ENCODE assay signal across 9 cellular contexts in the genomic region with DNA sequence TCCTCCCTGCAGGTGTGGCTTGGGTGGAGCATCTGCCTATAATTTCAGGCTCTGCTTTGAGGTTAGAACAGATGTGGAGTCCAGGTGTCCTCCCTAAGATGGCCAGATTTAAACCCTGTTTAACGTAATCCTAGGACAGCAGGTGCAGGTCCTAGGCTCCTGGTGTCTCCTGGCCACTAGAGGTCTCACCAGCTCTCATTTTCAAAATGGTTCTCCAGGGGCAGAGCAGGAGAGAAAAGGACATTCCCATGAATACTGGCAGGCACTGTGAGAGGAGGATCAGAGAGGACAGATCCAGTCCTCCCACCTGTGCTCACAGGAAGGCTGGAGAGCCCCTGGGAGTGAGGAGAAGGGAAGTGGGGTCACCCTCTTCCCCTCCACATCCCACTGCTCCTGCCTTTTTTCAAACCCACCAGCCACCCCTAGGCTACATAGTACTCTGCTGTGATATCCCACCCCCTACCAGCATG.
DNase-seq lines count a peak whose midpoint lies in the region; TF ChIP-seq lines count a peak whose summit lies in the region.
"Had no signal": no experiment of that assay in that cellular context is flagged by ENCODE, and none has a peak within 500 bp of the region (broad histone marks: within the 10 kb centered on the region; RNA-seq: fewer than 3 reads in every experiment).

No MANE protein-coding gene starts in this region.

- H3K27ac Mint-ChIP-seq in activated CD4-positive, alpha-beta T cell treated with anti-CD3 and anti-CD28 coated beads, Interleukin-2, amount 10 ng/mL, durations not matched to agents 24 days and 14 days = no peak overlapping the region
- H3K27ac Mint-ChIP-seq: CD4-positive, CD25-positive, alpha-beta regulatory T cell had no signal

- peak; percentile 68 for DNase-seq in activated CD4-positive, alpha-beta T cell treated with anti-CD3 and anti-CD28 coated beads, Interleukin-2, amount 10 ng/mL, durations not matched to agents 24 days and 14 days
- no peak for DNase-seq in activated CD4-positive, alpha-beta T cell treated with anti-CD3 and anti-CD28 coated beads for 4 hours
- peak; percentile 75 to 91 (median 77) for DNase-seq in NCI-H1417 (lab: John Stamatoyannopoulos, UW)
- DNase-seq in SKM-1 (lab: John Stamatoyannopoulos, UW; ENCODE audit: unreplicated experiment) = peak; percentile 22
- peak; percentile 73 for DNase-seq in fibroblast of pulmonary artery (ENCODE audit: low read depth)
- peak; percentile 61 to 76 (median 65) for DNase-seq in ovary
- no peak for DNase-seq in stimulated activated CD4-positive, alpha-beta T cell treated with anti-CD3 and anti-CD28 coated beads, Interleukin-2, amount 100 ng/mL, for 48 hours
- DNase-seq in GF-D8 (lab: John Stamatoyannopoulos, UW) = no peak
- DNase-seq: CD4-positive, CD25-positive, alpha-beta regulatory T cell had no signal

- 0 to 21% (median 14%) methylated on average over 1 of the region's 1 CpG for whole genome bisulfite sequencing in ovary, 3 donors

- TF ChIP-seq CTCF in fibroblast of pulmonary artery (IDR thresholded peaks at IDR 0.05; ENCODE audit: low read length, missing control alignments) = peak; percentile 89
- peak; percentile 52 to 66 (median 66) for TF ChIP-seq CTCF in ovary (IDR thresholded peaks at IDR 0.05)

- no peaks in the 10 kb centered on the region for H3K4me1 Mint-ChIP-seq in activated CD4-positive, alpha-beta T cell treated with anti-CD3 and anti-CD28 coated beads, Interleukin-2, amount 10 ng/mL, durations not matched to agents 24 days and 14 days
- H3K4me1 Mint-ChIP-seq: CD4-positive, CD25-positive, alpha-beta regulatory T cell had no signal

- no peak for TF ChIP-seq EP300 in ovary (IDR thresholded peaks at IDR 0.05)

- H3K4me1 ChIP-seq in ovary (ENCODE audit: insufficient read depth) = peaks cover 4% of the 10 kb centered on the region

- no peak overlapping the region for H3K4me3 Mint-ChIP-seq in activated CD4-positive, alpha-beta T cell treated with anti-CD3 and anti-CD28 coated beads, Interleukin-2, amount 10 ng/mL, durations not matched to agents 24 days and 14 days
- H3K4me3 Mint-ChIP-seq: CD4-positive, CD25-positive, alpha-beta regulatory T cell had no signal

- H3K9me3 ChIP-seq in ovary = no peaks in the 10 kb centered on the region

- no peak overlapping the region for H3K4me3 ChIP-seq in fibroblast of pulmonary artery (replicated peaks; ENCODE audit: low read depth, low read length)
- H3K4me3 ChIP-seq in ovary = no peak overlapping the region

- H3K36me3 ChIP-seq in ovary = no peaks in the 10 kb centered on the region

- H3K27ac ChIP-seq in ovary = no peak overlapping the region

- no peaks in the 10 kb centered on the region for H3K9me3 Mint-ChIP-seq in activated CD4-positive, alpha-beta T cell treated with anti-CD3 and anti-CD28 coated beads, Interleukin-2, amount 10 ng/mL, durations not matched to agents 24 days and 14 days
- H3K9me3 Mint-ChIP-seq: CD4-positive, CD25-positive, alpha-beta regulatory T cell had no signal

- TF ChIP-seq POLR2A in ovary (IDR thresholded peaks at IDR 0.05) = no peak

- H3K27me3 Mint-ChIP-seq in activated CD4-positive, alpha-beta T cell treated with anti-CD3 and anti-CD28 coated beads, Interleukin-2, amount 10 ng/mL, durations not matched to agents 24 days and 14 days = peaks cover 3% of the 10 kb centered on the region
- H3K27me3 Mint-ChIP-seq: CD4-positive, CD25-positive, alpha-beta regulatory T cell had no signal

- intact Hi-C loops in activated CD4-positive, alpha-beta T cell treated with anti-CD3 and anti-CD28 coated beads, Interleukin-2, amount 10 ng/mL, durations not matched to agents 24 days and 14 days (cut with micrococcal nuclease) = loop anchor here (1.0 to 10.0 kb wide), 3 partner anchors 287 to 416 kb away; no protein-coding TSS in a partner anchor
- intact Hi-C loops in ovary (cut with DNase I) = loop anchor here (2.0 to 10.0 kb wide), 4 partner anchors 306 to 418 kb away; no protein-coding TSS in a partner anchor

- no peaks in the 10 kb centered on the region for H3K27me3 ChIP-seq in ovary

- no peaks in the 10 kb centered on the region for H3K36me3 Mint-ChIP-seq in activated CD4-positive, alpha-beta T cell treated with anti-CD3 and anti-CD28 coated beads, Interleukin-2, amount 10 ng/mL, durations not matched to agents 24 days and 14 days (ENCODE audit: low read depth)
- H3K36me3 Mint-ChIP-seq: CD4-positive, CD25-positive, alpha-beta regulatory T cell had no signal

Comparison
In these comparisons a context has a peak if more than half of its experiments do, and no peak if none do; other contexts are left out.
1. DNase-seq: peak in activated CD4-positive, alpha-beta T cell treated with anti-CD3 and anti-CD28 coated beads, Interleukin-2, amount 10 ng/mL, durations not matched to agents 24 days and 14 days (single experiment), NCI-H1417 (3 of 3), SKM-1 (single experiment), fibroblast of pulmonary artery (single experiment) and ovary (5 of 5); none in activated CD4-positive, alpha-beta T cell treated with anti-CD3 and anti-CD28 coated beads for 4 hours (0 of 2), stimulated activated CD4-positive, alpha-beta T cell treated with anti-CD3 and anti-CD28 coated beads, Interleukin-2, amount 100 ng/mL, for 48 hours (0 of 2) and GF-D8 (single experiment).